ENCODE assay signal across 8 cellular contexts in genomic region chr9:7536310-7536939, GRCh38.
DNase-seq lines count a peak whose midpoint lies in the region; ATAC-seq and TF ChIP-seq lines count a peak whose summit lies in the region.

No MANE protein-coding gene starts in this region.

- H3K36me3 ChIP-seq in upper lobe of right lung, result no peaks in the 10 kb centered on the region

- DNase-seq in SIG-M5 treated with dmso at 0.1 percent for 504 hours (lab: John Stamatoyannopoulos, UW; ENCODE audit: unreplicated experiment), result peak; percentile 25
- no peak for DNase-seq in SIG-M5 (lab: John Stamatoyannopoulos, UW)
- peak in 40 of 76 experiments; percentile 1 to 58 (median 14) for DNase-seq in HUDEP-2 (lab: John Stamatoyannopoulos, UW; ENCODE audit: unreplicated experiment in 76 of 76)
- DNase-seq in RPMI8226, result peak; percentile 28
- peak in 3 of 10 donors; percentile 24 to 43 (median 38) for DNase-seq in dorsolateral prefrontal cortex
- DNase-seq in lung microvascular endothelial cell (ENCODE audit: low read depth in 2 of 2), result peak; percentile 57 to 72
- no peak for DNase-seq in upper lobe of right lung

- no peak overlapping the region for H3K27ac ChIP-seq in dorsolateral prefrontal cortex
- H3K27ac ChIP-seq in upper lobe of right lung, result no peak overlapping the region

- H3K4me3 ChIP-seq in dorsolateral prefrontal cortex (no peak overlapping the region), upper lobe of right lung (no peak overlapping the region)

- no peaks in the 10 kb centered on the region for H3K9me3 ChIP-seq in upper lobe of right lung

- intact Hi-C loops in dorsolateral prefrontal cortex (cut with DNase I) (loop anchor here (2.0 to 10.0 kb wide), 3 partner anchors 132 to 262 kb away; no protein-coding TSS in a partner anchor), upper lobe of right lung (cut with DNase I) (no loop called here)

- TF ChIP-seq CTCF in dorsolateral prefrontal cortex (IDR thresholded peaks at IDR 0.05 in 54 of 56, conservative IDR thresholded peaks at IDR 0.05 in 2 of 56; ENCODE audit: low read depth in 1 of 56, partially characterized antibody in 56 of 56) (peak in 55 of 56 donors; percentile 23 to 80 (median 61)), upper lobe of right lung (IDR thresholded peaks at IDR 0.05) (peak; percentile 65)

- peak; percentile 86 for ATAC-seq in GM21576 (IDR thresholded peaks at IDR 0.05; ENCODE audit: unreplicated experiment)
- peak; percentile 82 for ATAC-seq in upper lobe of right lung

- no peaks in the 10 kb centered on the region for H3K4me1 ChIP-seq in upper lobe of right lung

- peaks cover 0 to 3% (median 0%) of the 10 kb centered on the region in 45 donors for H3K27me3 ChIP-seq in dorsolateral prefrontal cortex
- no peaks in the 10 kb centered on the region for H3K27me3 ChIP-seq in upper lobe of right lung

Comparison
In these comparisons a context has a peak if more than half of its experiments do, and no peak if none do; other contexts are left out.
1. DNase-seq: peak in SIG-M5 treated with dmso at 0.1 percent for 504 hours (single experiment), HUDEP-2 (40 of 76), RPMI8226 (single experiment) and lung microvascular endothelial cell (2 of 2); none in SIG-M5 (single experiment) and upper lobe of right lung (single experiment).